ENCODE assay signal across 24 cellular contexts in the genomic region with DNA sequence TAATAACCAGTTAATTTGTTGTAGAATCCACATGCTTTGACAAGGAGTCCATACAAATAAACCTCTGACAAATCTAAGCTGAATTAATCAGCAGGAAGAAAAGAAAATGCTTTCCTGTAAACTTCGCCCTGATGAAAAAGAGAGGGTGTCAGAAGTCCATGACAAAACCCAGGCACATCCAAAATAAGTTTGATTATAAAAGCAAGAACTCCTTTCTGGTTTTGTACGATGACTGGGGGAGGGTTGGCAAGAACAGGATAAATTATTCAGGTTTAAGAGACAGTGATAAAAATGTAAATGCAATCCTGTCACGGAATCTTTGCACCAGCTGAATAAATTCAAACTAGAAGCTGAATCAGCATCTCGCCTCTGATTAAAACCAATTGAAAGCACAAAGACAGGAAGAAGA.
A peak's percentile ranks its signal among the peaks of the same experiment; 100 is the strongest.
DNase-seq lines count a peak whose midpoint lies in the region; ATAC-seq and TF ChIP-seq lines count a peak whose summit lies in the region.
"Had no signal": no experiment of that assay in that cellular context is flagged by ENCODE, and none has a peak within 500 bp of the region (broad histone marks: within the 10 kb centered on the region; RNA-seq: fewer than 3 reads in every experiment).

No MANE protein-coding gene starts in this region.

- H3K4me1 Mint-ChIP-seq in Caco-2 (ENCODE audit: low read depth, unreplicated experiment): peaks cover 45% of the 10 kb centered on the region
- no peaks in the 10 kb centered on the region for H3K4me1 Mint-ChIP-seq in activated CD8-positive, alpha-beta memory T cell treated with anti-CD3 and anti-CD28 coated beads, Interleukin-2, amount 10 ng/mL, durations not matched to agents 7 days and 5 days
- H3K4me1 Mint-ChIP-seq: activated naive CD8-positive, alpha-beta T cell treated with anti-CD3 and anti-CD28 coated beads, Interleukin-2, amount 50 U/mL, for 24 hours; CD4-positive, CD25-positive, alpha-beta regulatory T cell; IgD-negative memory B cell had no signal

- peak overlapping the region; percentile 31 for H3K27ac ChIP-seq in hepatocyte
- H3K27ac ChIP-seq: coronary artery had no signal

- no peaks in the 10 kb centered on the region for H3K9me2 ChIP-seq in hepatocyte (replicated peaks; ENCODE audit: insufficient read depth)

- intact Hi-C loops in Caco-2 (cut with micrococcal nuclease; ENCODE audit: unreplicated experiment): no loop called here

- H3K4me3 ChIP-seq in Caco-2 (ENCODE audit: low read depth, low read length) (no peak overlapping the region), hepatocyte (no peak overlapping the region)
- H3K4me3 ChIP-seq: coronary artery had no signal

- H3K27ac Mint-ChIP-seq in Caco-2 (ENCODE audit: unreplicated experiment): peak overlapping the region; percentile 39
- H3K27ac Mint-ChIP-seq in activated CD8-positive, alpha-beta memory T cell treated with anti-CD3 and anti-CD28 coated beads, Interleukin-2, amount 10 ng/mL, durations not matched to agents 7 days and 5 days: no peak overlapping the region
- H3K27ac Mint-ChIP-seq: activated naive CD8-positive, alpha-beta T cell treated with anti-CD3 and anti-CD28 coated beads, Interleukin-2, amount 50 U/mL, for 24 hours; CD4-positive, CD25-positive, alpha-beta regulatory T cell; IgD-negative memory B cell; T-helper 2 cell treated with Interferon-gamma antibody and Interleukin-4, amounts not matched to agents 5 μg/mL and 100 μg/mL, for 36 hours; WTC11 had no signal

- ATAC-seq in activated CD8-positive, alpha-beta memory T cell treated with anti-CD3 and anti-CD28 coated beads, Interleukin-2, amount 10 ng/mL, durations not matched to agents 7 days and 5 days: no peak
- ATAC-seq: activated naive CD8-positive, alpha-beta T cell treated with anti-CD3 and anti-CD28 coated beads, Interleukin-2, amount 50 U/mL, for 24 hours; right cardiac atrium; WTC11 had no signal

- DNase-seq in Caco-2: no peak
- DNase-seq in amniotic epithelial cell (ENCODE audit: low read depth): peak; percentile 53
- no peak for DNase-seq in hepatocyte (ENCODE audit: low spot score)
- peak; percentile 34 for DNase-seq in putamen (ENCODE audit: low spot score)
- DNase-seq in SHP77 (lab: John Stamatoyannopoulos, UW): no peak
- DNase-seq in activated CD8-positive, alpha-beta memory T cell treated with anti-CD3 and anti-CD28 coated beads, Interleukin-2, amount 10 ng/mL, durations not matched to agents 7 days and 5 days: no peak
- no peak for DNase-seq in inferior parietal cortex (ENCODE audit: extremely low spot score)
- no peak for DNase-seq in activated CD8-positive, alpha-beta memory T cell treated with anti-CD3 and anti-CD28 coated beads, Interleukin-2, amount 50 U/mL, for 4 hours
- DNase-seq: activated effector memory CD4-positive, alpha-beta T cell treated with Interleukin-2 at 50 U/mL for 16 hours; activated naive CD8-positive, alpha-beta T cell treated with anti-CD3 and anti-CD28 coated beads, Interleukin-2, amount 50 U/mL, for 24 hours; CD4-positive, CD25-positive, alpha-beta regulatory T cell; DMS153; GDM1; HCEC 1CT; MM.1S; NCI-H1436; NCI-H524 treated with DMSO at 0.1 percent for 48 hours; occipital lobe; right cardiac atrium; stimulated activated CD8-positive, alpha-beta memory T cell treated with anti-CD3 and anti-CD28 coated beads, Interleukin-4, amount 100 ng/mL, for 48 hours had no signal

- no peaks in the 10 kb centered on the region for H3K36me3 ChIP-seq in Caco-2 (ENCODE audit: control insufficient read depth, insufficient read depth, low read length)
- no peaks in the 10 kb centered on the region for H3K36me3 ChIP-seq in hepatocyte (replicated peaks; ENCODE audit: insufficient read depth, low read depth)

- H3K36me3 Mint-ChIP-seq in Caco-2 (ENCODE audit: insufficient read depth, unreplicated experiment): peaks cover 6% of the 10 kb centered on the region
- no peaks in the 10 kb centered on the region for H3K36me3 Mint-ChIP-seq in activated CD8-positive, alpha-beta memory T cell treated with anti-CD3 and anti-CD28 coated beads, Interleukin-2, amount 10 ng/mL, durations not matched to agents 7 days and 5 days

- H3K9me3 Mint-ChIP-seq in Caco-2 (ENCODE audit: unreplicated experiment): peaks cover 22% of the 10 kb centered on the region
- H3K9me3 Mint-ChIP-seq in activated CD8-positive, alpha-beta memory T cell treated with anti-CD3 and anti-CD28 coated beads, Interleukin-2, amount 10 ng/mL, durations not matched to agents 7 days and 5 days (ENCODE audit: low read depth): peaks cover 2% of the 10 kb centered on the region

- POLR2A ChIA-PET in Caco-2 (lab: Charles Lee): no interaction called here

- no peaks in the 10 kb centered on the region for H3K79me2 ChIP-seq in hepatocyte

- H3K4me1 ChIP-seq in Caco-2: peaks cover 42% of the 10 kb centered on the region
- H3K4me1 ChIP-seq in hepatocyte (ENCODE audit: insufficient read depth): peaks cover 45% of the 10 kb centered on the region

- 50% methylated on average over 4 of the region's 4 CpGs for WGBS in hepatocyte (ENCODE audit: low lambda C conversion rate, missing lambda C conversion rate)

- no peak for TF ChIP-seq CTCF in Caco-2 (IDR thresholded peaks at IDR 0.05; ENCODE audit: insufficient read depth in 1 of 2, low read depth in 1 of 2, low read length in 1 of 2, severe bottlenecking in 1 of 2, unreplicated experiment in 1 of 2)
- TF ChIP-seq CTCF in hepatocyte (IDR thresholded peaks at IDR 0.05; ENCODE audit: poor library complexity): no peak

- no peak overlapping the region for H3K4me3 Mint-ChIP-seq in Caco-2 (ENCODE audit: unreplicated experiment)
- no peak overlapping the region for H3K4me3 Mint-ChIP-seq in activated CD8-positive, alpha-beta memory T cell treated with anti-CD3 and anti-CD28 coated beads, Interleukin-2, amount 10 ng/mL, durations not matched to agents 7 days and 5 days
- H3K4me3 Mint-ChIP-seq: activated naive CD8-positive, alpha-beta T cell treated with anti-CD3 and anti-CD28 coated beads, Interleukin-2, amount 50 U/mL, for 24 hours; CD4-positive, CD25-positive, alpha-beta regulatory T cell; IgD-negative memory B cell; T-helper 2 cell treated with Interferon-gamma antibody and Interleukin-4, amounts not matched to agents 5 μg/mL and 100 μg/mL, for 36 hours; WTC11 had no signal

- H3K9me3 ChIP-seq in Caco-2 (no peaks in the 10 kb centered on the region), hepatocyte (ENCODE audit: low read depth) (no peaks in the 10 kb centered on the region)

- H3K27me3 ChIP-seq in Caco-2 (replicated peaks; ENCODE audit: control insufficient read depth, insufficient read depth, low read length) (no peaks in the 10 kb centered on the region), hepatocyte (no peaks in the 10 kb centered on the region)

- no peaks in the 10 kb centered on the region for H3K27me3 Mint-ChIP-seq in Caco-2 (ENCODE audit: insufficient read depth, unreplicated experiment)
- H3K27me3 Mint-ChIP-seq in activated CD8-positive, alpha-beta memory T cell treated with anti-CD3 and anti-CD28 coated beads, Interleukin-2, amount 10 ng/mL, durations not matched to agents 7 days and 5 days: no peaks in the 10 kb centered on the region
- H3K27me3 Mint-ChIP-seq: CD4-positive, CD25-positive, alpha-beta regulatory T cell had no signal

- no peak overlapping the region for H3K4me2 ChIP-seq in hepatocyte

- BruUV-seq in Caco-2 (replicated peaks; lab: Mats Ljungman, UMichigan): no TSS peak

- CTCF ChIA-PET in Caco-2 (lab: Charles Lee): no interaction called here
- CTCF ChIA-PET in activated CD8-positive, alpha-beta memory T cell treated with anti-CD3 and anti-CD28 coated beads, Interleukin-2, amount 10 ng/mL, durations not matched to agents 7 days and 5 days (lab: Charles Lee): no interaction called here

- H2AFZ ChIP-seq in hepatocyte: no peak overlapping the region

- H4K20me1 ChIP-seq in hepatocyte (ENCODE audit: insufficient read depth, poor library complexity, severe bottlenecking): no peaks in the 10 kb centered on the region

Comparison
In these comparisons a context has a peak if more than half of its experiments do, and no peak if none do; other contexts are left out.
1. DNase-seq: peak in amniotic epithelial cell (single experiment) and putamen (single experiment); none in Caco-2 (0 of 2), hepatocyte (single experiment), SHP77 (0 of 2), activated CD8-positive, alpha-beta memory T cell treated with anti-CD3 and anti-CD28 coated beads, Interleukin-2, amount 10 ng/mL, durations not matched to agents 7 days and 5 days (single experiment), inferior parietal cortex (single experiment) and activated CD8-positive, alpha-beta memory T cell treated with anti-CD3 and anti-CD28 coated beads, Interleukin-2, amount 50 U/mL, for 4 hours (single experiment).